Comparison of ENCODE assay signal across 8 cellular contexts in genomic region chr1:182588460-182589396, GRCh38. TPM values are rescaled to one million over a fixed set of nuclear protein-coding genes. Genes with fewer than 3 reads are reported as not detected.
DNase-seq lines count a peak whose midpoint lies in the region; ATAC-seq and TF ChIP-seq lines count a peak whose summit lies in the region.

Gene RNASEL, minus strand, starts transcription at chr1:182589256. Its CDS starts 2,450 bp downstream, at chr1:182586806.

- WGBS in right cardiac atrium: 9% methylated on average over 21 of the region's 21 CpGs
- WGBS in prostate gland: 5% methylated on average over 21 of the region's 21 CpGs

- intact Hi-C loops in right cardiac atrium (cut with DNase I): loop anchor here in 2 of 4 donors (10.0 kb wide), 2 partner anchors 144 to 504 kb away; no protein-coding TSS in a partner anchor
- intact Hi-C loops in prostate gland (cut with DNase I): loop anchor here (5.0 kb wide), 2 partner anchors 446 to 501 kb away; no protein-coding TSS in a partner anchor

- ATAC-seq in GM19467 (IDR thresholded peaks at IDR 0.05; ENCODE audit: unreplicated experiment): peak; percentile 77
- ATAC-seq in right cardiac atrium: peak; percentile 94 to 95

- H3K9me3 ChIP-seq in right cardiac atrium (ENCODE audit: control insufficient read depth, low read length) (no peaks in the 10 kb centered on the region), prostate gland (no peaks in the 10 kb centered on the region)

- H3K4me1 ChIP-seq in right cardiac atrium (ENCODE audit: control insufficient read depth, insufficient read depth, low read length) (peaks cover 3% of the 10 kb centered on the region), prostate gland (replicated peaks) (no peaks in the 10 kb centered on the region)

- peak within 1 kb of the TSS; percentile 66 for H3K4me3 ChIP-seq in right cardiac atrium (ENCODE audit: low read length)
- H3K4me3 ChIP-seq in prostate gland: peak within 1 kb of the TSS; percentile 60 to 69

- peak within 1 kb of the TSS; percentile 68 for H3K27ac ChIP-seq in right cardiac atrium (ENCODE audit: low read length)
- H3K27ac ChIP-seq in prostate gland: peak within 1 kb of the TSS; percentile 95 to 98

- TF ChIP-seq CTCF in prostate gland (IDR thresholded peaks at IDR 0.05): peak in 1 of 4 experiments; percentile 13

- peak; percentile 58 for DNase-seq in DMS153 (lab: John Stamatoyannopoulos, UW)
- peak; percentile 51 for DNase-seq in HK-2 (ENCODE audit: unreplicated experiment)
- DNase-seq in SW 1271 (lab: John Stamatoyannopoulos, UW): peak; percentile 27 to 79
- DNase-seq in anterior cingulate cortex (lab: John Stamatoyannopoulos, UW): peak in 50 of 58 donors; percentile 16 to 79 (median 50)
- DNase-seq in right cardiac atrium: peak; percentile 80 to 89 (median 87)
- peak; percentile 76 for DNase-seq in prostate gland (ENCODE audit: low spot score)
- DNase-seq in HuH-7 (ENCODE audit: low spot score): no peak

- H3K27me3 ChIP-seq in right cardiac atrium (ENCODE audit: control insufficient read depth, insufficient read depth) (no peaks in the 10 kb centered on the region), prostate gland (replicated peaks; ENCODE audit: insufficient read depth) (no peaks in the 10 kb centered on the region)

- peak; percentile 50 for TF ChIP-seq POLR2A in prostate gland (IDR thresholded peaks at IDR 0.05)

- no peaks in the 10 kb centered on the region for H3K36me3 ChIP-seq in prostate gland

RNA-seq across cellular contexts. Expression of gene RNASEL, which starts in this region (rescaled TPM):
- total RNA-seq in right cardiac atrium (1 to 10 TPM; 3.7 to 5.7 (median 5.4) TPM), prostate gland (10 to 100 TPM in 1 of 2 donors, 1 to 10 TPM in 1; 7.6 to 10.7 TPM)
- 2.5 TPM for polyA plus RNA-seq in right cardiac atrium
